18 cellular contexts compared by ENCODE assay signal in genomic region chr5:82167372-82167771, GRCh38.
"Had no signal": no experiment of that assay in that cellular context is flagged by ENCODE, and none has a peak within 500 bp of the region (broad histone marks: within the 10 kb centered on the region; RNA-seq: fewer than 3 reads in every experiment).

No MANE protein-coding gene starts in this region.

- H3K9me3 ChIP-seq: lower lobe of right lung, pancreas, spleen, stomach, thoracic aorta had no signal

- H3K4me2 ChIP-seq: neural progenitor cell had no signal

- H3K27me3 Mint-ChIP-seq: activated CD4-positive, alpha-beta memory T cell treated with anti-CD3 and anti-CD28 coated beads, Interleukin-2, amount 10 ng/mL, durations not matched to agents 7 days and 5 days had no signal

- H3K4me3 Mint-ChIP-seq: activated CD4-positive, alpha-beta memory T cell treated with anti-CD3 and anti-CD28 coated beads, Interleukin-2, amount 10 ng/mL, durations not matched to agents 7 days and 5 days; endodermal cell; neural progenitor cell had no signal

- H3K9me3 Mint-ChIP-seq: activated CD4-positive, alpha-beta memory T cell treated with anti-CD3 and anti-CD28 coated beads, Interleukin-2, amount 10 ng/mL, durations not matched to agents 7 days and 5 days; activated naive CD4-positive, alpha-beta T cell treated with anti-CD3 and anti-CD28 coated beads, Interleukin-2, amount 50 U/mL, for 72 hours; endodermal cell; neural progenitor cell had no signal

- H3K36me3 ChIP-seq: cardiac muscle cell, lower lobe of right lung, neural progenitor cell, pancreas, spleen, stomach, thoracic aorta had no signal

- H3K4me1 Mint-ChIP-seq: activated CD4-positive, alpha-beta memory T cell treated with anti-CD3 and anti-CD28 coated beads, Interleukin-2, amount 10 ng/mL, durations not matched to agents 7 days and 5 days had no signal

- DNase-seq: activated CD4-positive, alpha-beta memory T cell treated with anti-CD3 and anti-CD28 coated beads, Interleukin-2, amount 10 ng/mL, durations not matched to agents 7 days and 5 days; activated CD4-positive, alpha-beta T cell treated with anti-CD3 and anti-CD28 coated beads for 4 hours; activated gamma-delta T cell; activated T-cell treated with anti-CD3 and anti-CD28 coated beads, Interleukin-2, amount 50 U/mL, for 48 hours; dorsolateral prefrontal cortex; endodermal cell; head of caudate nucleus; kidney glomerular epithelial cell; lower lobe of right lung; midbrain; pancreas; spleen; stomach had no signal

- H3K4me3 ChIP-seq: cardiac muscle cell, dorsolateral prefrontal cortex, lower lobe of right lung, neural progenitor cell, pancreas, spleen, stomach, thoracic aorta had no signal

- H2AFZ ChIP-seq: neural progenitor cell had no signal

- H3K36me3 Mint-ChIP-seq: activated naive CD4-positive, alpha-beta T cell treated with anti-CD3 and anti-CD28 coated beads, Interleukin-2, amount 50 U/mL, for 72 hours; neural progenitor cell had no signal

- H3K27ac ChIP-seq: cardiac muscle cell, lower lobe of right lung, pancreas, spleen, stomach, thoracic aorta had no signal

- ATAC-seq: activated naive CD4-positive, alpha-beta T cell treated with anti-CD3 and anti-CD28 coated beads, Interleukin-2, amount 50 U/mL, for 72 hours; lower lobe of right lung; pancreas; sciatic nerve had no signal

- H3K27me3 ChIP-seq: cardiac muscle cell, dorsolateral prefrontal cortex, neural progenitor cell, pancreas, spleen, stomach had no signal

- H3K27ac Mint-ChIP-seq: activated CD4-positive, alpha-beta memory T cell treated with anti-CD3 and anti-CD28 coated beads, Interleukin-2, amount 10 ng/mL, durations not matched to agents 7 days and 5 days; activated naive CD4-positive, alpha-beta T cell treated with anti-CD3 and anti-CD28 coated beads, Interleukin-2, amount 50 U/mL, for 72 hours; neural progenitor cell had no signal

- H3K9ac ChIP-seq: neural progenitor cell had no signal
